20 cellular contexts compared by ENCODE assay signal in genomic region chr2:165056585-165056984, GRCh38.
A peak's percentile ranks its signal among the peaks of the same experiment; 100 is the strongest.
DNase-seq lines count a peak whose midpoint lies in the region; ATAC-seq and TF ChIP-seq lines count a peak whose summit lies in the region.
"Had no signal": no experiment of that assay in that cellular context is flagged by ENCODE, and none has a peak within 500 bp of the region (broad histone marks: within the 10 kb centered on the region; RNA-seq: fewer than 3 reads in every experiment).

No MANE protein-coding gene starts in this region.

- H3K36me3 Mint-ChIP-seq in brain (no peaks in the 10 kb centered on the region), progenitor cell of endocrine pancreas (ENCODE audit: insufficient read depth) (no peaks in the 10 kb centered on the region)
- H3K36me3 Mint-ChIP-seq: CD4-positive, alpha-beta memory T cell had no signal

- H3K4me2 ChIP-seq in neural cell (ENCODE audit: low read length) = no peak overlapping the region
- H3K4me2 ChIP-seq: BLaER1, SK-N-SH had no signal

- peaks cover 34% of the 10 kb centered on the region for H3K4me1 Mint-ChIP-seq in brain
- peaks cover 14% of the 10 kb centered on the region for H3K4me1 Mint-ChIP-seq in progenitor cell of endocrine pancreas (ENCODE audit: low read depth)

- no peaks in the 10 kb centered on the region for H3K27me3 Mint-ChIP-seq in brain
- no peaks in the 10 kb centered on the region for H3K27me3 Mint-ChIP-seq in progenitor cell of endocrine pancreas
- H3K27me3 Mint-ChIP-seq: CD4-positive, alpha-beta memory T cell had no signal

- H2AFZ ChIP-seq in neural cell (ENCODE audit: low read depth, low read length) = no peak overlapping the region

- no peaks in the 10 kb centered on the region for H3K4me1 ChIP-seq in effector memory CD4-positive, alpha-beta T cell (ENCODE audit: control insufficient read depth, insufficient read depth, low read length, poor library complexity, severe bottlenecking)
- H3K4me1 ChIP-seq: BLaER1 had no signal

- H3K4me3 ChIP-seq in MG63 (no peak overlapping the region), neural cell (ENCODE audit: low read length) (no peak overlapping the region)
- H3K4me3 ChIP-seq in effector memory CD4-positive, alpha-beta T cell (ENCODE audit: insufficient read depth, low read depth, low read length, poor library complexity, severe bottlenecking) = no peak overlapping the region
- H3K4me3 ChIP-seq: BLaER1 had no signal

- H3K27ac Mint-ChIP-seq in brain = peak overlapping the region; percentile 18 to 91 (median 63)
- H3K27ac Mint-ChIP-seq in progenitor cell of endocrine pancreas = no peak overlapping the region
- H3K27ac Mint-ChIP-seq: CD4-positive, alpha-beta memory T cell had no signal

- ATAC-seq in HG03432 (IDR thresholded peaks at IDR 0.05; ENCODE audit: unreplicated experiment) = no peak
- ATAC-seq: PC-3 had no signal

- H3K36me3 ChIP-seq in MG63 (no peaks in the 10 kb centered on the region), neural cell (ENCODE audit: insufficient read depth, low read length) (no peaks in the 10 kb centered on the region)
- no peaks in the 10 kb centered on the region for H3K36me3 ChIP-seq in effector memory CD4-positive, alpha-beta T cell (ENCODE audit: control insufficient read depth, insufficient read depth, low read length)
- H3K36me3 ChIP-seq: BLaER1 had no signal

- H3K4me3 Mint-ChIP-seq in brain (no peak overlapping the region), progenitor cell of endocrine pancreas (ENCODE audit: low read depth) (no peak overlapping the region)
- H3K4me3 Mint-ChIP-seq: CD4-positive, alpha-beta memory T cell had no signal

- H3K27ac ChIP-seq in neural cell (ENCODE audit: low read length) = peak overlapping the region; percentile 85
- H3K27ac ChIP-seq in effector memory CD4-positive, alpha-beta T cell (ENCODE audit: insufficient read depth, low read length, poor library complexity, severe bottlenecking) = no peak overlapping the region
- H3K27ac ChIP-seq: BLaER1 had no signal

- no peaks in the 10 kb centered on the region for H3K27me3 ChIP-seq in MG63
- no peaks in the 10 kb centered on the region for H3K27me3 ChIP-seq in neural cell (ENCODE audit: insufficient read depth, low read depth, low read length)
- H3K27me3 ChIP-seq in effector memory CD4-positive, alpha-beta T cell (replicated peaks; ENCODE audit: control insufficient read depth, insufficient read depth, low read length, poor library complexity, severe bottlenecking) = no peaks in the 10 kb centered on the region
- H3K27me3 ChIP-seq: BLaER1 had no signal

- no peaks in the 10 kb centered on the region for H4K20me1 ChIP-seq in neural cell (ENCODE audit: insufficient read depth)
- H4K20me1 ChIP-seq: BLaER1 had no signal

- no peaks in the 10 kb centered on the region for H3K79me2 ChIP-seq in neural cell (replicated peaks; ENCODE audit: insufficient read depth, low read length)

- H3K9me3 Mint-ChIP-seq in brain (no peaks in the 10 kb centered on the region), progenitor cell of endocrine pancreas (ENCODE audit: low read depth) (no peaks in the 10 kb centered on the region)

- H3F3A ChIP-seq in neural cell (ENCODE audit: insufficient read depth, low read length, poor library complexity, severe bottlenecking) = no peaks in the 10 kb centered on the region

- no peak for TF ChIP-seq RAD21 in neural cell (conservative IDR thresholded peaks at IDR 0.05)

- H3K9me3 ChIP-seq in MG63 = no peaks in the 10 kb centered on the region
- no peaks in the 10 kb centered on the region for H3K9me3 ChIP-seq in neural cell (ENCODE audit: low read length)
- no peaks in the 10 kb centered on the region for H3K9me3 ChIP-seq in effector memory CD4-positive, alpha-beta T cell (ENCODE audit: control insufficient read depth, low read length)
- H3K9me3 ChIP-seq: BLaER1, SK-N-SH had no signal

- H3K9ac ChIP-seq in neural cell (ENCODE audit: low read length) = no peak overlapping the region
- H3K9ac ChIP-seq: BLaER1, SK-N-SH had no signal

- TF ChIP-seq CTCF in brain (conservative IDR thresholded peaks at IDR 0.05) (no peak), neural cell (IDR thresholded peaks at IDR 0.05; ENCODE audit: poor library complexity, severe bottlenecking) (no peak), progenitor cell of endocrine pancreas (IDR thresholded peaks at IDR 0.05; ENCODE audit: unreplicated experiment) (no peak)

- DNase-seq in Daoy (ENCODE audit: low read depth) = peak; percentile 23
- peak; percentile 4 for DNase-seq in MG63
- no peak for DNase-seq in progenitor cell of endocrine pancreas (ENCODE audit: low spot score, unreplicated experiment)
- no peak for DNase-seq in effector memory CD4-positive, alpha-beta T cell
- DNase-seq: CD4-positive, alpha-beta memory T cell; DMS153; KG1; NCI-H1048; NCI-H1436 treated with DMSO at 0.1 percent for 48 hours; NCI-H2081 treated with DMSO at 0.1 percent for 48 hours; NCI-H510A treated with DMSO at 0.1 percent for 48 hours; NCI-H82; PC-3; RPMI8226; SHP77 treated with DMSO at 0.1 percent for 48 hours; SK-N-SH had no signal

- no peaks in the 10 kb centered on the region for H3K9me2 ChIP-seq in neural cell (ENCODE audit: insufficient read depth, low read length)
- H3K9me2 ChIP-seq: SK-N-SH had no signal

- no peak for TF ChIP-seq EP300 in neural cell (conservative IDR thresholded peaks at IDR 0.05; ENCODE audit: poor library complexity, severe bottlenecking)

TF ChIP-seq in neural cell, 6 proteins besides CTCF, POLR2A, EP300 and RAD21:
- TF ChIP-seq SMC3 (conservative IDR thresholded peaks at IDR 0.05; ENCODE audit: poor library complexity) = no peak
- TF ChIP-seq, protein P1, sequence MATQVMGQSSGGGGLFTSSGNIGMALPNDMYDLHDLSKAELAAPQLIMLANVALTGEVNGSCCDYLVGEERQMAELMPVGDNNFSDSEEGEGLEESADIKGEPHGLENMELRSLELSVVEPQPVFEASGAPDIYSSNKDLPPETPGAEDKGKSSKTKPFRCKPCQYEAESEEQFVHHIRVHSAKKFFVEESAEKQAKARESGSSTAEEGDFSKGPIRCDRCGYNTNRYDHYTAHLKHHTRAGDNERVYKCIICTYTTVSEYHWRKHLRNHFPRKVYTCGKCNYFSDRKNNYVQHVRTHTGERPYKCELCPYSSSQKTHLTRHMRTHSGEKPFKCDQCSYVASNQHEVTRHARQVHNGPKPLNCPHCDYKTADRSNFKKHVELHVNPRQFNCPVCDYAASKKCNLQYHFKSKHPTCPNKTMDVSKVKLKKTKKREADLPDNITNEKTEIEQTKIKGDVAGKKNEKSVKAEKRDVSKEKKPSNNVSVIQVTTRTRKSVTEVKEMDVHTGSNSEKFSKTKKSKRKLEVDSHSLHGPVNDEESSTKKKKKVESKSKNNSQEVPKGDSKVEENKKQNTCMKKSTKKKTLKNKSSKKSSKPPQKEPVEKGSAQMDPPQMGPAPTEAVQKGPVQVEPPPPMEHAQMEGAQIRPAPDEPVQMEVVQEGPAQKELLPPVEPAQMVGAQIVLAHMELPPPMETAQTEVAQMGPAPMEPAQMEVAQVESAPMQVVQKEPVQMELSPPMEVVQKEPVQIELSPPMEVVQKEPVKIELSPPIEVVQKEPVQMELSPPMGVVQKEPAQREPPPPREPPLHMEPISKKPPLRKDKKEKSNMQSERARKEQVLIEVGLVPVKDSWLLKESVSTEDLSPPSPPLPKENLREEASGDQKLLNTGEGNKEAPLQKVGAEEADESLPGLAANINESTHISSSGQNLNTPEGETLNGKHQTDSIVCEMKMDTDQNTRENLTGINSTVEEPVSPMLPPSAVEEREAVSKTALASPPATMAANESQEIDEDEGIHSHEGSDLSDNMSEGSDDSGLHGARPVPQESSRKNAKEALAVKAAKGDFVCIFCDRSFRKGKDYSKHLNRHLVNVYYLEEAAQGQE (IDR thresholded peaks at IDR 0.05; ENCODE audit: borderline replicate concordance) = no peak
- TF ChIP-seq TAF1 (IDR thresholded peaks at IDR 0.05; ENCODE audit: low read depth) = no peak
- no peak for TF ChIP-seq EZH2 (IDR thresholded peaks at IDR 0.05; ENCODE audit: borderline replicate concordance, insufficient read depth, low read length, poor library complexity, severe bottlenecking)
- no peak for TF ChIP-seq POLR2AphosphoS5 (IDR thresholded peaks at IDR 0.05)
- TF ChIP-seq MXI1 (conservative IDR thresholded peaks at IDR 0.05; ENCODE audit: poor library complexity, severe bottlenecking) = no peak

Comparison
In these comparisons a context has a peak if more than half of its experiments do, and no peak if none do; other contexts are left out.
1. DNase-seq: peak in Daoy (single experiment) and MG63 (single experiment); none in progenitor cell of endocrine pancreas (single experiment) and effector memory CD4-positive, alpha-beta T cell (0 of 3).